19 cellular contexts compared by ENCODE assay signal in the genomic region with DNA sequence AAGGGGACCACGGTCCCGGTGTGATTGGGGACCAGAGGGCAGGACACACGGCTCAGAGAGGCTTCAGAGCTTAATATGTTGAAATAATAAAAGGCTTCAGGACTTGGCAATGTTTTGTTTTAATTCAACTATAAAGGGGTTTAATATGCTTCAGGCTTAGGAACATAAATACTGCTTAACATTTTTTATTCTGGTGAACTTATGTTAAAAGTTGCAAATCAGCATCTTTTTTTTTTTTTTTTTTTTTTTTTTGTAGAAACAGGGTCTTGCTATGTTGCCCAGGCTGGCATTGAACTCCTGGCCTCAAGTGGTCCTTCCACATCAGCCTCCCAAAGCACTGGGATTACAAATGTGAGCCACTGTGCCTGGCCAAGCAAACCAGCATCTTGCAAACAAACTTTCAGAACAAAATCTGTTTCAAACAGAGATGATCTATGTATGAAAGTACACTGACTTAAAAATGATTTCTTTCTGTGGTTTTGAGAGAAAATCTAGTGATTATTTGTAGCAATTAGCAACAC. TPM values are rescaled to one million over a fixed set of nuclear protein-coding genes. Genes with fewer than 3 reads are reported as not detected.
DNase-seq lines count a peak whose midpoint lies in the region; ATAC-seq and TF ChIP-seq lines count a peak whose summit lies in the region.
"Had no signal": no experiment of that assay in that cellular context is flagged by ENCODE, and none has a peak within 500 bp of the region (broad histone marks: within the 10 kb centered on the region; RNA-seq: fewer than 3 reads in every experiment).

No MANE protein-coding gene starts in this region.

- POLR2A ChIA-PET in Panc1 (lab: Charles Lee): no interaction called here
- POLR2A ChIA-PET in activated naive CD8-positive, alpha-beta T cell treated with anti-CD3 and anti-CD28 coated beads, Interleukin-2, amount 10 ng/mL, durations not matched to agents 7 days and 5 days (lab: Charles Lee): interaction anchor here (0.7 to 3.7 kb wide), 7 partner anchors 29 to 189 kb away, joined by 3 to 16 read pairs (median 3); partner anchors contain the start of gene N4BP2

- no peaks in the 10 kb centered on the region for H3K9me3 ChIP-seq in Panc1 (ENCODE audit: control insufficient read depth, insufficient read depth, low read depth, low read length)

- no peaks in the 10 kb centered on the region for H3K27me3 ChIP-seq in Panc1 (ENCODE audit: control insufficient read depth, insufficient read depth, low read length)

- TF ChIP-seq CTCF in Panc1 (IDR thresholded peaks at IDR 0.05) (no peak), progenitor cell of endocrine pancreas (IDR thresholded peaks at IDR 0.05; ENCODE audit: unreplicated experiment) (no peak)

- peaks cover 89% of the 10 kb centered on the region for H3K36me3 Mint-ChIP-seq in activated T-cell treated with anti-CD3 and anti-CD28 coated beads, Interleukin-2, amount 50 U/mL, for 24 hours (ENCODE audit: low read depth)
- H3K36me3 Mint-ChIP-seq in activated naive CD8-positive, alpha-beta T cell treated with anti-CD3 and anti-CD28 coated beads, Interleukin-2, amount 10 ng/mL, durations not matched to agents 7 days and 5 days: peaks cover 45% of the 10 kb centered on the region
- no peaks in the 10 kb centered on the region for H3K36me3 Mint-ChIP-seq in progenitor cell of endocrine pancreas (ENCODE audit: insufficient read depth)
- H3K36me3 Mint-ChIP-seq: type B pancreatic cell had no signal

- no peak for DNase-seq in activated T-cell treated with anti-CD3 and anti-CD28 coated beads, Interleukin-2, amount 50 U/mL, for 24 hours
- DNase-seq in activated T-cell treated with anti-CD3 and anti-CD28 coated beads for 4 hours: no peak
- no peak for DNase-seq in Panc1 (ENCODE audit: low read depth, low spot score)
- DNase-seq in activated naive CD8-positive, alpha-beta T cell treated with anti-CD3 and anti-CD28 coated beads, Interleukin-2, amount 10 ng/mL, durations not matched to agents 7 days and 5 days: no peak
- no peak for DNase-seq in progenitor cell of endocrine pancreas (ENCODE audit: low spot score, unreplicated experiment)
- no peak for DNase-seq in NCI-H526 (lab: John Stamatoyannopoulos, UW)
- no peak for DNase-seq in DMS53 (lab: John Stamatoyannopoulos, UW)
- DNase-seq: ACHN; left colon; NCI-H1436 treated with DMSO at 0.1 percent for 48 hours; NCI-H2171; stimulated activated naive CD4-positive, alpha-beta T cell had no signal

- peak overlapping the region; percentile 74 for H3K27ac ChIP-seq in Panc1 (ENCODE audit: low read length)

- H3K27ac Mint-ChIP-seq in activated T-cell treated with anti-CD3 and anti-CD28 coated beads, Interleukin-2, amount 50 U/mL, for 24 hours: peak overlapping the region; percentile 99
- H3K27ac Mint-ChIP-seq in activated naive CD8-positive, alpha-beta T cell treated with anti-CD3 and anti-CD28 coated beads, Interleukin-2, amount 10 ng/mL, durations not matched to agents 7 days and 5 days: peak overlapping the region; percentile 85
- peak overlapping the region; percentile 14 for H3K27ac Mint-ChIP-seq in progenitor cell of endocrine pancreas
- H3K27ac Mint-ChIP-seq: GM23338, type B pancreatic cell had no signal

- no peaks in the 10 kb centered on the region for H3K36me3 ChIP-seq in Panc1 (ENCODE audit: control insufficient read depth, insufficient read depth, low read length)

- H3K4me1 Mint-ChIP-seq in activated T-cell treated with anti-CD3 and anti-CD28 coated beads, Interleukin-2, amount 50 U/mL, for 24 hours (ENCODE audit: low read depth): peaks cover 95% of the 10 kb centered on the region
- peaks cover 81% of the 10 kb centered on the region for H3K4me1 Mint-ChIP-seq in activated naive CD8-positive, alpha-beta T cell treated with anti-CD3 and anti-CD28 coated beads, Interleukin-2, amount 10 ng/mL, durations not matched to agents 7 days and 5 days
- H3K4me1 Mint-ChIP-seq in progenitor cell of endocrine pancreas (ENCODE audit: low read depth): no peaks in the 10 kb centered on the region

- no peaks in the 10 kb centered on the region; the same call in 1 of the 2 replicates for H3K4me1 ChIP-seq in Panc1 (ENCODE audit: control insufficient read depth, insufficient read depth, low read length)

- CTCF ChIA-PET in Panc1 (lab: Charles Lee): interaction anchor here (0.6 kb wide), 1 partner anchor 19 kb away, joined by 3 read pairs; no protein-coding TSS in a partner anchor

- no TSS peak for BruUV-seq in Panc1 (replicated peaks; lab: Mats Ljungman, UMichigan)

- ATAC-seq in Panc1: no peak
- ATAC-seq in activated naive CD8-positive, alpha-beta T cell treated with anti-CD3 and anti-CD28 coated beads, Interleukin-2, amount 10 ng/mL, durations not matched to agents 7 days and 5 days (ENCODE audit: low read depth): no peak
- ATAC-seq in HG03095 (IDR thresholded peaks at IDR 0.05; ENCODE audit: unreplicated experiment): no peak
- ATAC-seq: GM23338, left colon had no signal

- in situ Hi-C loops in Panc1 (cut with HindIII; ENCODE audit: low pct_unique_long_range_greater_than_20kb, low sequenced_read_pairs): no loop called here

- H3K4me3 Mint-ChIP-seq in activated T-cell treated with anti-CD3 and anti-CD28 coated beads, Interleukin-2, amount 50 U/mL, for 24 hours: peak overlapping the region; percentile 42
- peak overlapping the region; percentile 58 for H3K4me3 Mint-ChIP-seq in activated naive CD8-positive, alpha-beta T cell treated with anti-CD3 and anti-CD28 coated beads, Interleukin-2, amount 10 ng/mL, durations not matched to agents 7 days and 5 days
- no peak overlapping the region for H3K4me3 Mint-ChIP-seq in progenitor cell of endocrine pancreas (ENCODE audit: low read depth)
- H3K4me3 Mint-ChIP-seq: GM23338, type B pancreatic cell had no signal

- no peaks in the 10 kb centered on the region for H3K9me3 Mint-ChIP-seq in activated T-cell treated with anti-CD3 and anti-CD28 coated beads, Interleukin-2, amount 50 U/mL, for 24 hours
- H3K9me3 Mint-ChIP-seq in activated naive CD8-positive, alpha-beta T cell treated with anti-CD3 and anti-CD28 coated beads, Interleukin-2, amount 10 ng/mL, durations not matched to agents 7 days and 5 days: no peaks in the 10 kb centered on the region
- H3K9me3 Mint-ChIP-seq in progenitor cell of endocrine pancreas (ENCODE audit: low read depth): no peaks in the 10 kb centered on the region
- H3K9me3 Mint-ChIP-seq: GM23338, type B pancreatic cell had no signal

- H3K4me3 ChIP-seq in Panc1 (ENCODE audit: low read depth in 2 of 2, low read length in 2 of 2): no peak overlapping the region
- H3K4me3 ChIP-seq: GM23338, SK-N-MC had no signal

- H3K27me3 Mint-ChIP-seq in activated T-cell treated with anti-CD3 and anti-CD28 coated beads, Interleukin-2, amount 50 U/mL, for 24 hours: no peaks in the 10 kb centered on the region
- H3K27me3 Mint-ChIP-seq in activated naive CD8-positive, alpha-beta T cell treated with anti-CD3 and anti-CD28 coated beads, Interleukin-2, amount 10 ng/mL, durations not matched to agents 7 days and 5 days: no peaks in the 10 kb centered on the region
- no peaks in the 10 kb centered on the region for H3K27me3 Mint-ChIP-seq in progenitor cell of endocrine pancreas
- H3K27me3 Mint-ChIP-seq: type B pancreatic cell had no signal

- intact Hi-C loops in Panc1 (cut with micrococcal nuclease; ENCODE audit: unreplicated experiment): no loop called here

RNA-seq across cellular contexts. Expression of gene RHOH, which starts 37.7 kb away (rescaled TPM):
- 1.2 TPM for total RNA-seq in Panc1 (2021; ENCODE audit: unreplicated experiment)
- polyA plus RNA-seq in Panc1 (2012; ENCODE audit: insufficient read length): 0.29 TPM
- 100 to 1,000 TPM; 187 to 190 TPM for total RNA-seq in activated naive CD8-positive, alpha-beta T cell treated with anti-CD3 and anti-CD28 coated beads, Interleukin-2, amount 10 ng/mL, durations not matched to agents 7 days and 5 days
- total RNA-seq in progenitor cell of endocrine pancreas: 4.5 and 5.5 TPM in 2 replicates
- total RNA-seq: Daoy, MCF 10A, renal cortical epithelial cell had no signal

Comparison
In these comparisons a context has a peak if more than half of its experiments do, and no peak if none do; other contexts are left out.
1. H3K27ac Mint-ChIP-seq: peak in every context shown above with its lines; median percentile 99 in activated T-cell treated with anti-CD3 and anti-CD28 coated beads, Interleukin-2, amount 50 U/mL, for 24 hours; 85 in activated naive CD8-positive, alpha-beta T cell treated with anti-CD3 and anti-CD28 coated beads, Interleukin-2, amount 10 ng/mL, durations not matched to agents 7 days and 5 days; 14 in progenitor cell of endocrine pancreas.
2. RNA of gene RHOH, which starts 37.7 kb away (total RNA-seq): 187 to 190 TPM in activated naive CD8-positive, alpha-beta T cell treated with anti-CD3 and anti-CD28 coated beads, Interleukin-2, amount 10 ng/mL, durations not matched to agents 7 days and 5 days; 4.5 to 5.5 TPM in progenitor cell of endocrine pancreas and 1.2 TPM in Panc1 (single experiment); every median in the first group is over 10 times any median in the second.